Comparison of ENCODE assay signal across 9 cellular contexts in genomic region chr15:90560229-90560771, GRCh38. TPM values are rescaled to one million over a fixed set of nuclear protein-coding genes. Genes with fewer than 3 reads are reported as not detected.
DNase-seq lines count a peak whose midpoint lies in the region; ATAC-seq and TF ChIP-seq lines count a peak whose summit lies in the region.
"Had no signal": no experiment of that assay in that cellular context is flagged by ENCODE, and none has a peak within 500 bp of the region (broad histone marks: within the 10 kb centered on the region; RNA-seq: fewer than 3 reads in every experiment).

No MANE protein-coding gene starts in this region.

- POLR2A ChIA-PET in WTC11 (lab: Charles Lee): no interaction called here

- H3K27ac Mint-ChIP-seq in brain: peak overlapping the region in 3 of 5 experiments; percentile 50 to 87 (median 68)
- no peak overlapping the region for H3K27ac Mint-ChIP-seq in WTC11

- H3K36me3 Mint-ChIP-seq in brain (peaks cover 36% of the 10 kb centered on the region), WTC11 (no peaks in the 10 kb centered on the region)

- H3K27me3 Mint-ChIP-seq in brain (no peaks in the 10 kb centered on the region), WTC11 (ENCODE audit: low read depth) (no peaks in the 10 kb centered on the region)
- H3K27me3 Mint-ChIP-seq: activated CD4-positive, alpha-beta T cell treated with anti-CD3 and anti-CD28 coated beads for 36 hours had no signal

- peaks cover 64% of the 10 kb centered on the region for H3K4me1 Mint-ChIP-seq in brain
- H3K4me1 Mint-ChIP-seq in WTC11: peaks cover 13% of the 10 kb centered on the region

- DNase-seq in HS-5 (ENCODE audit: low read depth) (peak; percentile 83), superior temporal gyrus (ENCODE audit: extremely low spot score) (peak; percentile 50), Kasumi-1 (lab: John Stamatoyannopoulos, UW) (no peak), SW 1271 (lab: John Stamatoyannopoulos, UW) (no peak), WTC11 (ENCODE audit: low spot score) (no peak)
- DNase-seq in stimulated activated CD4-positive, alpha-beta T cell treated with anti-CD3 and anti-CD28 coated beads, Interleukin-4, amount 100 ng/mL, for 24 hours: no peak
- DNase-seq: activated CD4-positive, alpha-beta T cell treated with anti-CD3 and anti-CD28 coated beads for 36 hours had no signal

- H3K27me3 ChIP-seq in layer of hippocampus (ENCODE audit: control insufficient read depth, insufficient read depth, low read length): no peaks in the 10 kb centered on the region

- peak overlapping the region; percentile 52 for H3K27ac ChIP-seq in layer of hippocampus (ENCODE audit: low read depth, low read length)

- H3K4me3 Mint-ChIP-seq in brain (no peak overlapping the region), WTC11 (no peak overlapping the region)
- H3K4me3 Mint-ChIP-seq: activated CD4-positive, alpha-beta T cell treated with anti-CD3 and anti-CD28 coated beads for 36 hours had no signal

- no peak for ATAC-seq in WTC11
- ATAC-seq: activated CD4-positive, alpha-beta T cell treated with anti-CD3 and anti-CD28 coated beads for 36 hours had no signal

- no peak for TF ChIP-seq CTCF in brain (conservative IDR thresholded peaks at IDR 0.05)
- no peak for TF ChIP-seq CTCF in WTC11 (IDR thresholded peaks at IDR 0.05)

- H3K9me3 Mint-ChIP-seq in brain (peaks cover 0 to 7% (median 0%) of the 10 kb centered on the region in 5 experiments), WTC11 (no peaks in the 10 kb centered on the region)

- CTCF ChIA-PET in WTC11 (lab: Charles Lee): interaction anchor here (0.9 to 2.0 kb wide), 3 partner anchors 15 to 372 kb away, joined by 3 to 5 read pairs (median 4); partner anchors contain the start of gene HDDC3

TF ChIP-seq in WTC11, 78 proteins besides CTCF, POLR2A, EP300 and RAD21:
- TF ChIP-seq ATF1 (CRISPR knock-in tag; IDR thresholded peaks at IDR 0.05) (no peak), USF2 (CRISPR knock-in tag; IDR thresholded peaks at IDR 0.05) (no peak), ZMAT4 (CRISPR knock-in tag; IDR thresholded peaks at IDR 0.05) (no peak), ZNF423 (CRISPR knock-in tag; IDR thresholded peaks at IDR 0.05) (no peak), PRRX2 (CRISPR knock-in tag; IDR thresholded peaks at IDR 0.05) (no peak), AFF4 (CRISPR knock-in tag; IDR thresholded peaks at IDR 0.05; ENCODE audit: borderline replicate concordance) (no peak), ZNF121 (CRISPR knock-in tag; IDR thresholded peaks at IDR 0.05) (no peak), ZNF232 (CRISPR knock-in tag; IDR thresholded peaks at IDR 0.05) (no peak), ZNF138 (CRISPR knock-in tag; conservative IDR thresholded peaks at IDR 0.05) (no peak), ZNF281 (CRISPR knock-in tag; IDR thresholded peaks at IDR 0.05) (no peak), ARID4B (CRISPR knock-in tag; IDR thresholded peaks at IDR 0.05; ENCODE audit: borderline replicate concordance) (no peak), SP1 (CRISPR knock-in tag; conservative IDR thresholded peaks at IDR 0.05) (no peak)

RNA-seq across cellular contexts. Expression of gene CRTC3, which starts 30.6 kb away (rescaled TPM):
- 37.2 TPM for polyA plus RNA-seq in brain (ENCODE audit: insufficient read depth, low read depth, low replicate concordance)
- total RNA-seq in WTC11 (2021): 7.4 to 8.4 TPM (median 7.9 TPM) in 3 replicates

Comparison
In these comparisons a context has a peak if more than half of its experiments do, and no peak if none do; other contexts are left out.
1. DNase-seq: peak in HS-5 (single experiment) and superior temporal gyrus (single experiment); none in stimulated activated CD4-positive, alpha-beta T cell treated with anti-CD3 and anti-CD28 coated beads, Interleukin-4, amount 100 ng/mL, for 24 hours (single experiment), Kasumi-1 (0 of 2), SW 1271 (0 of 2) and WTC11 (single experiment).